9 cellular contexts compared by ENCODE assay signal in the genomic region with DNA sequence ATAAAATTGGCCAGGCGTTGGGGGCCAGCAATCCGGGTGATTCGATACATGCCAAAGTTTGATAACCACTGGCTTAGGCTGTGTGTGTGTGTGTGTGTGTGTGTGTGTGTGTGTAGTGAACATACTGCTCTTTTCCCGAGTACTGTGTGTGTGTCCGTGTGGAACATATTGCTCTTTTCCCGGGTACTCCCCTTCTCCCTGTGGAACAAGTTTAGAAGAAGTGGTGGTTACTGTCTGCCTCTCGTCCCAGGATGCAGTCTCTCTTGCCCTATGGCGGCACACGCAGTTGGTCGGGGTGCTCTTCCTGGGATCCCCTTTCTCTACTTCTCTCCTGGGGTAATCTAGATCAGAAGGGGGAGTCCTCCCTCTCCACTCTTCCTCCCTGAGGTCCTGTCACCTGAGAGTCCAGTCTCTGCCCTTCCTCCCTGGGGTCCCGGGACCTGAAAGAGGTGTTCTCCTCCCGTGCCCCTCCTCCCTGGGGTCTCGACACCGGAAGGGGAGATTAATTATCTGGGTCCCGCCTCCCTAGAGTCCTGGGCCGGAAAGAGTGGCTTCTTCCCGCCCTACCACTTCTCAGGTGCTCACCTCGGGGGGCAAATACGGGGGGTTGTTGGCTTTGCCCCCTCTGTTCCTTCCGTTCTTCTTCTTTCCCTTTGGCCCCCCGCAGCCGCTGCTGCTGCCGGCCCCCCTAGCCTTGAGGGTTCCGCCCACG. TPM values are rescaled to one million over a fixed set of nuclear protein-coding genes. Genes with fewer than 3 reads are reported as not detected.
DNase-seq lines count a peak whose midpoint lies in the region; ATAC-seq and TF ChIP-seq lines count a peak whose summit lies in the region.
"Had no signal": no experiment of that assay in that cellular context is flagged by ENCODE, and none has a peak within 500 bp of the region (broad histone marks: within the 10 kb centered on the region; RNA-seq: fewer than 3 reads in every experiment).

No MANE protein-coding gene starts in this region.

- BruUV-seq in Caco-2 (replicated peaks; lab: Mats Ljungman, UMichigan), result TSS peak; percentile 38

- no peaks in the 10 kb centered on the region; the same call in 1 of the 2 replicates for H3K4me1 ChIP-seq in Caco-2

- H3K27me3 Mint-ChIP-seq in Caco-2 (ENCODE audit: insufficient read depth, unreplicated experiment) (no peaks in the 10 kb centered on the region), endothelial cell (ENCODE audit: unreplicated experiment) (peaks cover 17% of the 10 kb centered on the region)

- no peak for ATAC-seq in HG02610 (IDR thresholded peaks at IDR 0.05; ENCODE audit: unreplicated experiment)

- intact Hi-C loops in Caco-2 (cut with micrococcal nuclease; ENCODE audit: unreplicated experiment), result loop anchor here (2.0 kb wide), 1 partner anchor 52 kb away; a partner anchor contains a TSS

- H3K4me3 Mint-ChIP-seq in Caco-2 (ENCODE audit: unreplicated experiment) (peak overlapping the region; percentile 91), endothelial cell (ENCODE audit: unreplicated experiment) (peak overlapping the region; percentile 98)

- H3K4me3 ChIP-seq in Caco-2 (ENCODE audit: low read depth, low read length), result peak overlapping the region; percentile 78

- DNase-seq in Caco-2, result peak; percentile 59 to 66
- DNase-seq in H4 (ENCODE audit: low spot score), result peak; percentile 68
- DNase-seq in NCI-H2196 (lab: John Stamatoyannopoulos, UW; ENCODE audit: unreplicated experiment), result peak; percentile 50
- peak; percentile 80 for DNase-seq in activated CD8-positive, alpha-beta memory T cell treated with anti-CD3 and anti-CD28 coated beads for 24 hours
- DNase-seq in endothelial cell (ENCODE audit: low spot score), result peak; percentile 41
- peak; percentile 51 for DNase-seq in midbrain (lab: John Stamatoyannopoulos, UW)
- DNase-seq in stimulated activated naive CD4-positive, alpha-beta T cell treated with Interleukin-2 at 50 U/mL for 16 hours (lab: John Stamatoyannopoulos, UW), result peak; percentile 42

- H3K27me3 ChIP-seq in Caco-2 (replicated peaks; ENCODE audit: control insufficient read depth, insufficient read depth, low read length), result no peaks in the 10 kb centered on the region

- POLR2A ChIA-PET in Caco-2 (lab: Charles Lee), result interaction anchor here (0.6 to 2.0 kb wide), 5 partner anchors 11 to 466 kb away, joined by 3 to 8 read pairs (median 5); no protein-coding TSS in a partner anchor

- no peaks in the 10 kb centered on the region for H3K9me3 ChIP-seq in Caco-2

- H3K4me1 Mint-ChIP-seq in Caco-2 (ENCODE audit: low read depth, unreplicated experiment), result peaks cover 12% of the 10 kb centered on the region
- H3K4me1 Mint-ChIP-seq in endothelial cell (ENCODE audit: unreplicated experiment), result peaks cover 26% of the 10 kb centered on the region

- CTCF ChIA-PET in Caco-2 (lab: Charles Lee), result interaction anchor here (0.6 to 1.2 kb wide), 2 partner anchors 336 to 451 kb away, joined by 3 to 9 read pairs; no protein-coding TSS in a partner anchor

- no peak for TF ChIP-seq CTCF in Caco-2 (IDR thresholded peaks at IDR 0.05; ENCODE audit: insufficient read depth in 1 of 2, low read depth in 1 of 2, low read length in 1 of 2, severe bottlenecking in 1 of 2, unreplicated experiment in 1 of 2)
- TF ChIP-seq CTCF in endothelial cell (IDR thresholded peaks at IDR 0.05; ENCODE audit: unreplicated experiment), result no peak

- H3K27ac Mint-ChIP-seq in Caco-2 (ENCODE audit: unreplicated experiment) (peak overlapping the region; percentile 99), endothelial cell (ENCODE audit: unreplicated experiment) (peak overlapping the region; percentile 88)

- H3K9me3 Mint-ChIP-seq in Caco-2 (ENCODE audit: unreplicated experiment) (no peaks in the 10 kb centered on the region), endothelial cell (ENCODE audit: unreplicated experiment) (no peaks in the 10 kb centered on the region)

- H3K36me3 Mint-ChIP-seq in Caco-2 (ENCODE audit: insufficient read depth, unreplicated experiment), result peaks cover 22% of the 10 kb centered on the region
- H3K36me3 Mint-ChIP-seq in endothelial cell (ENCODE audit: low read depth, unreplicated experiment), result peaks cover 25% of the 10 kb centered on the region

- peaks cover 1% of the 10 kb centered on the region; the same call in 1 of the 2 replicates for H3K36me3 ChIP-seq in Caco-2 (ENCODE audit: control insufficient read depth, insufficient read depth, low read length)

RNA-seq across cellular contexts. Expression of a gene that starts 0.5 kb away (rescaled TPM):
- 44.2 and 47.2 TPM in 2 replicates for total RNA-seq in Caco-2 (2022)
- total RNA-seq in H4 (2014; rRNA removed; shearing (Covaris generic)), result 51.4 and 52.9 TPM in 2 replicates
- total RNA-seq in endothelial cell (ENCODE audit: unreplicated experiment), result 76.6 TPM

RNA-seq across cellular contexts. Expression of a gene that starts 7.1 kb away (rescaled TPM):
- 33.1 and 33.5 TPM in 2 replicates for total RNA-seq in Caco-2 (2022)
- 75.9 and 83.8 TPM in 2 replicates for total RNA-seq in H4 (2014; rRNA removed; shearing (Covaris generic))
- 26.8 TPM for total RNA-seq in endothelial cell (ENCODE audit: unreplicated experiment)

RNA-seq across cellular contexts. Expression of a gene that starts 16.3 kb away (rescaled TPM):
- total RNA-seq in Caco-2 (2022) (not detected in 2 replicates), endothelial cell (ENCODE audit: unreplicated experiment) (not detected)
- total RNA-seq in H4 (2014; rRNA removed; shearing (Covaris generic)), result not detected in 2 replicates
- total RNA-seq: T-helper 2 cell treated with Interferon-gamma antibody and Interleukin-4, amounts not matched to agents 100 ng/mL and 5 ng/mL, for 36 hours had no signal

RNA-seq across cellular contexts. Expression of a gene that starts 52.6 kb away (rescaled TPM):
- total RNA-seq in Caco-2 (2022), result 12.3 and 14.2 TPM in 2 replicates
- total RNA-seq in H4 (2014; rRNA removed; shearing (Covaris generic)), result 10.3 and 15.9 TPM in 2 replicates
- 12.5 TPM for total RNA-seq in endothelial cell (ENCODE audit: unreplicated experiment)

RNA-seq across cellular contexts. Expression of a gene that starts 52.7 kb away (rescaled TPM):
- 79.3 and 93.4 TPM in 2 replicates for total RNA-seq in Caco-2 (2022)
- total RNA-seq in H4 (2014; rRNA removed; shearing (Covaris generic)), result 35.3 and 36.1 TPM in 2 replicates
- total RNA-seq in endothelial cell (ENCODE audit: unreplicated experiment), result 37.6 TPM
